8 cellular contexts compared by ENCODE assay signal in genomic region chr22:20507253-20508066, GRCh38. TPM values are rescaled to one million over a fixed set of nuclear protein-coding genes. Genes with fewer than 3 reads are reported as not detected.
A peak's percentile ranks its signal among the peaks of the same experiment; 100 is the strongest.
DNase-seq lines count a peak whose midpoint lies in the region; ATAC-seq and TF ChIP-seq lines count a peak whose summit lies in the region.

Gene MED15 (plus strand): TSS chr22:20507610. CDS start chr22:20507679, 69 bp downstream.

- DNase-seq in GM03348 (ENCODE audit: low spot score) (peak; percentile 91), NB4 (ENCODE audit: low read depth) (peak; percentile 91), SKM-1 (lab: John Stamatoyannopoulos, UW; ENCODE audit: unreplicated experiment) (peak; percentile 87), head of caudate nucleus (peak; percentile 81 to 97 (median 93)), osteocyte (ENCODE audit: extremely low spot score, unreplicated experiment) (peak; percentile 94)
- DNase-seq in activated naive CD4-positive, alpha-beta T cell treated with anti-CD3 and anti-CD28 coated beads, Interleukin-2, amount 50 U/mL, for 72 hours (ENCODE audit: low spot score in 2 of 2): peak; percentile 86 to 90

- peaks cover 0 to 6% of the 10 kb centered on the region in 2 experiments; a peak in 1 of 3 replicates for H3K36me3 ChIP-seq in HEK293 (ENCODE audit: control insufficient read depth in 2 of 2, insufficient read depth in 1 of 2, low read length in 2 of 2)
- H3K36me3 ChIP-seq in thymus (ENCODE audit: control insufficient read depth, insufficient read depth): peaks cover 4% of the 10 kb centered on the region

- H3K27ac ChIP-seq in HEK293 (ENCODE audit: extremely low read depth, low read depth, low read length): peak within 1 kb of the TSS; percentile 44
- H3K27ac ChIP-seq in thymus (ENCODE audit: low read depth): peak within 1 kb of the TSS; percentile 93

- 0 out of 2 replicates have a peak, but pooled peaks have one; percentile 11 for TF ChIP-seq CTCF in HEK293 (tag by site-specific recombination; IDR thresholded peaks at IDR 0.05)
- no peak for TF ChIP-seq CTCF in NB4 (IDR thresholded peaks at IDR 0.05; ENCODE audit: low read depth, low read length)
- TF ChIP-seq CTCF in osteocyte (IDR thresholded peaks at IDR 0.05): no peak

- CTCF ChIA-PET in HEK293 (lab: Yijun Ruan, JAX): interaction anchor here (0.6 to 4.4 kb wide), 6 partner anchors 12 to 190 kb away, joined by 4 to 23 read pairs (median 5); partner anchors contain the start of gene KLHL22

- intact Hi-C loops in head of caudate nucleus (cut with DNase I): no loop called here

- WGBS in thymus: 1% methylated on average over 58 of the region's 58 CpGs

- no peaks in the 10 kb centered on the region for H3K9me3 ChIP-seq in HEK293 (ENCODE audit: control insufficient read depth, insufficient read depth, low read depth, low read length)
- no peaks in the 10 kb centered on the region for H3K9me3 ChIP-seq in thymus (ENCODE audit: control insufficient read depth)

- H3K27me3 Mint-ChIP-seq in osteocyte (ENCODE audit: unreplicated experiment): no peaks in the 10 kb centered on the region

- POLR2A ChIA-PET in HEK293 (lab: Yijun Ruan, JAX): interaction anchor here (0.8 to 3.2 kb wide), 9 partner anchors 9 to 62 kb away, joined by 3 to 35 read pairs (median 5); partner anchors contain the start of gene KLHL22

- TF ChIP-seq POLR2A in NB4 (IDR thresholded peaks at IDR 0.05; ENCODE audit: extremely low read depth, insufficient read length): peak; percentile 56

- H3K4me3 Mint-ChIP-seq in osteocyte (ENCODE audit: unreplicated experiment): peak within 1 kb of the TSS; percentile 90

- peak within 1 kb of the TSS; percentile 95 for H3K4me3 ChIP-seq in HEK293 (ENCODE audit: low read depth, low read length)
- peak within 1 kb of the TSS; percentile 91 for H3K4me3 ChIP-seq in NB4 (ENCODE audit: low read depth, low read length)
- peak within 1 kb of the TSS; percentile 76 for H3K4me3 ChIP-seq in thymus (ENCODE audit: low read length)

- H3K27ac Mint-ChIP-seq in activated naive CD4-positive, alpha-beta T cell treated with anti-CD3 and anti-CD28 coated beads, Interleukin-2, amount 50 U/mL, for 72 hours: peak within 1 kb of the TSS; percentile 99
- peak within 1 kb of the TSS; percentile 97 for H3K27ac Mint-ChIP-seq in osteocyte (ENCODE audit: unreplicated experiment)

- H3K9me3 Mint-ChIP-seq in activated naive CD4-positive, alpha-beta T cell treated with anti-CD3 and anti-CD28 coated beads, Interleukin-2, amount 50 U/mL, for 72 hours: no peaks in the 10 kb centered on the region
- no peaks in the 10 kb centered on the region for H3K9me3 Mint-ChIP-seq in osteocyte (ENCODE audit: unreplicated experiment)

- peaks cover 9% of the 10 kb centered on the region for H3K4me1 ChIP-seq in HEK293 (ENCODE audit: control insufficient read depth, insufficient read depth, low read length)
- H3K4me1 ChIP-seq in thymus (ENCODE audit: control insufficient read depth, insufficient read depth, low read length): peaks cover 13% of the 10 kb centered on the region

- peaks cover 22 to 27% of the 10 kb centered on the region in 2 donors for H3K36me3 Mint-ChIP-seq in activated naive CD4-positive, alpha-beta T cell treated with anti-CD3 and anti-CD28 coated beads, Interleukin-2, amount 50 U/mL, for 72 hours
- no peaks in the 10 kb centered on the region for H3K36me3 Mint-ChIP-seq in osteocyte (ENCODE audit: unreplicated experiment)

- ATAC-seq in activated naive CD4-positive, alpha-beta T cell treated with anti-CD3 and anti-CD28 coated beads, Interleukin-2, amount 50 U/mL, for 72 hours: peak; percentile 85 to 90

- H3K27me3 ChIP-seq in thymus (ENCODE audit: control insufficient read depth, insufficient read depth): no peaks in the 10 kb centered on the region

- H3K4me1 Mint-ChIP-seq in osteocyte (ENCODE audit: unreplicated experiment): peaks cover 55% of the 10 kb centered on the region

TF ChIP-seq in HEK293, 187 proteins besides CTCF, POLR2A, EP300 and RAD21 (continues in another document):
- TF ChIP-seq ZFP41 (tag by site-specific recombination; IDR thresholded peaks at IDR 0.05; ENCODE audit: borderline replicate concordance) (no peak), ZNF18 (tag by site-specific recombination; IDR thresholded peaks at IDR 0.05) (0 out of 2 replicates have a peak, but pooled peaks have one; percentile 20), PRDM1 (tag by site-specific recombination; IDR thresholded peaks at IDR 0.05) (peak; percentile 95), GLIS1 (tag by site-specific recombination; IDR thresholded peaks at IDR 0.05) (peak; percentile 38), ZNF518A (tag by site-specific recombination; conservative IDR thresholded peaks at IDR 0.05; ENCODE audit: low read depth) (peak; percentile 88), BCL6B (tag by site-specific recombination; IDR thresholded peaks at IDR 0.05) (no peak), ZNF510 (tag by site-specific recombination; IDR thresholded peaks at IDR 0.05; ENCODE audit: insufficient replicate concordance) (no peak), ZNF24 (tag by site-specific recombination; IDR thresholded peaks at IDR 0.05) (peak; percentile 84), ZBTB17 (tag by site-specific recombination; IDR thresholded peaks at IDR 0.05) (peak; percentile 86), ZNF585B (tag by site-specific recombination; IDR thresholded peaks at IDR 0.05) (no peak), GFI1B (tag by site-specific recombination; IDR thresholded peaks at IDR 0.05) (no peak), ZNF792 (tag by site-specific recombination; IDR thresholded peaks at IDR 0.05) (0 out of 2 replicates have a peak, but pooled peaks have one; percentile 12), HOXA7 (CRISPR knock-in tag; IDR thresholded peaks at IDR 0.05; ENCODE audit: borderline replicate concordance) (no peak), BCL11A (tag by site-specific recombination; IDR thresholded peaks at IDR 0.05; ENCODE audit: low read depth) (no peak), ZNF112 (tag by site-specific recombination; IDR thresholded peaks at IDR 0.05) (no peak), ZSCAN23 (tag by site-specific recombination; IDR thresholded peaks at IDR 0.05) (peak; percentile 38; the same call in 1 of the 2 replicates)

RNA-seq across cellular contexts. Expression of gene MED15, which starts in this region (rescaled TPM):
- total RNA-seq in activated naive CD4-positive, alpha-beta T cell treated with anti-CD3 and anti-CD28 coated beads, Interleukin-2, amount 50 U/mL, for 72 hours: 100 to 1,000 TPM in 1 of 2 donors, 10 to 100 TPM in 1; 88.9 to 137 TPM
- 104 TPM in 2 replicates for total RNA-seq in osteocyte
- 61.6 TPM for polyA plus RNA-seq in thymus

Comparison
In these comparisons a context has a peak if more than half of its experiments do, and no peak if none do; other contexts are left out.
1. Peak in every context shown above with its lines: DNase-seq, ATAC-seq, H3K4me3 ChIP-seq and H3K27ac ChIP-seq.